15 cellular contexts compared by ENCODE assay signal in genomic region chr17:39090400-39090799, GRCh38.
"Had no signal": no experiment of that assay in that cellular context is flagged by ENCODE, and none has a peak within 500 bp of the region (broad histone marks: within the 10 kb centered on the region; RNA-seq: fewer than 3 reads in every experiment).

No MANE protein-coding gene starts in this region.

- ATAC-seq: sciatic nerve; stimulated activated naive B cell treated with anti-CD40 and anti-IgM and Interleukin-4, amounts not matched to agents 10 μg/mL and 1 μg/mL and 100 μg/mL, for 72 hours had no signal

- H3K27ac ChIP-seq: prostate gland, suprapubic skin had no signal

- H3K27me3 Mint-ChIP-seq: activated CD4-positive, alpha-beta memory T cell treated with anti-CD3 and anti-CD28 coated beads, Interleukin-2, amount 10 ng/mL, durations not matched to agents 7 days and 5 days; stimulated activated naive B cell treated with anti-CD40 and anti-IgM and Interleukin-4, amounts not matched to agents 10 μg/mL and 1 μg/mL and 100 μg/mL, for 72 hours had no signal

- H3K4me3 Mint-ChIP-seq: activated CD4-positive, alpha-beta memory T cell treated with anti-CD3 and anti-CD28 coated beads, Interleukin-2, amount 10 ng/mL, durations not matched to agents 7 days and 5 days; naive B cell; stimulated activated naive B cell treated with anti-CD40 and anti-IgM and Interleukin-4, amounts not matched to agents 10 μg/mL and 1 μg/mL and 100 μg/mL, for 72 hours had no signal

- H3K4me1 ChIP-seq: breast epithelium, prostate gland had no signal

- H3K27ac Mint-ChIP-seq: stimulated activated naive B cell treated with anti-CD40 and anti-IgM and Interleukin-4, amounts not matched to agents 10 μg/mL and 1 μg/mL and 100 μg/mL, for 72 hours had no signal

- H3K9me3 ChIP-seq: breast epithelium, esophagus squamous epithelium, heart left ventricle, prostate gland, spleen, suprapubic skin had no signal

- H3K36me3 ChIP-seq: breast epithelium, esophagus squamous epithelium, prostate gland, spleen, suprapubic skin had no signal

- DNase-seq: activated CD4-positive, alpha-beta memory T cell treated with anti-CD3 and anti-CD28 coated beads, Interleukin-2, amount 10 ng/mL, durations not matched to agents 7 days and 5 days; activated CD4-positive, CD25-positive, alpha-beta regulatory T cell treated with anti-CD3 and anti-CD28 coated beads, Interleukin-2, amount 50 U/mL, for 72 hours; activated CD8-positive, alpha-beta memory T cell treated with anti-CD3 and anti-CD28 coated beads, Interleukin-2, amount 50 U/mL, for 48 hours; activated naive CD4-positive, alpha-beta T cell; esophagus squamous epithelium; foreskin fibroblast; heart left ventricle; naive B cell; spleen; stimulated activated CD4-positive, alpha-beta T cell treated with anti-CD3 and anti-CD28 coated beads, Interleukin-1b, Interleukin-23, amount 100 ng/mL, for 48 hours; stimulated activated naive B cell treated with anti-CD40 and anti-IgM and Interleukin-4, amounts not matched to agents 10 μg/mL and 1 μg/mL and 100 μg/mL, for 72 hours had no signal

- H3K9me3 Mint-ChIP-seq: activated CD4-positive, alpha-beta memory T cell treated with anti-CD3 and anti-CD28 coated beads, Interleukin-2, amount 10 ng/mL, durations not matched to agents 7 days and 5 days; naive B cell; stimulated activated naive B cell treated with anti-CD40 and anti-IgM and Interleukin-4, amounts not matched to agents 10 μg/mL and 1 μg/mL and 100 μg/mL, for 72 hours had no signal

- H3K4me3 ChIP-seq: breast epithelium, esophagus squamous epithelium, heart left ventricle, prostate gland, spleen, suprapubic skin had no signal

- H3K27me3 ChIP-seq: breast epithelium, esophagus squamous epithelium, heart left ventricle, spleen, suprapubic skin had no signal

- H3K36me3 Mint-ChIP-seq: naive B cell; stimulated activated naive B cell treated with anti-CD40 and anti-IgM and Interleukin-4, amounts not matched to agents 10 μg/mL and 1 μg/mL and 100 μg/mL, for 72 hours had no signal
